ENCODE assay signal across 6 cellular contexts in the genomic region with DNA sequence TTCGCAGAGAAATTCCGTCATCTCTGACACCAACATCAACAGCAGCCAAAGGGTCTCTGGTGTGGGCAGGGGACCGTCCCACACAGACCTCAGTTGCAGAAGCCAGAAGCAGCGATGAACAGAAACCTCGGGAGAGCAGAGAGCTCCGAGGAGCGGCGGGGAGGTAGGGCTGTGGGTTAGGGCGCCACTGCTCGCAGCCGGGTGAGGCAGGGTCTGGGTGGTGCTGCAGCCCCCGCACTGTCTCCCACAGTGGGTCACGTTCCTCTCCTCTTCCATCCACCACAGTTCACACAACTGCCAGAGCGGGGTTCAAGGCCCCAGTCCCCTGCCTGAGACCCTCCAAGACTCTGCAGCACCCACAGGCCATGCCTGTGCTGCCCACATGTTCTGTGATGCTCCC.
"Had no signal": no experiment of that assay in that cellular context is flagged by ENCODE, and none has a peak within 500 bp of the region (broad histone marks: within the 10 kb centered on the region; RNA-seq: fewer than 3 reads in every experiment).

No MANE protein-coding gene starts in this region.

- H3K27ac Mint-ChIP-seq: HFFc6 had no signal

- DNase-seq: GM23248, HFFc6, IMR-90, KG1 had no signal

- H2AFZ ChIP-seq: GM23248 had no signal

- H3K9me3 ChIP-seq: HAP-1 had no signal

- H3K4me1 ChIP-seq: HAP-1 had no signal

- H3K27ac ChIP-seq: GM23248 had no signal

- H3K9ac ChIP-seq: GM23248 had no signal

- H3K4me3 ChIP-seq: GM23248, HAP-1, K562 had no signal

- ATAC-seq: K562 had no signal

- H3K36me3 ChIP-seq: HAP-1 had no signal

- H3K4me3 Mint-ChIP-seq: HFFc6 had no signal
